Comparison of ENCODE assay signal across 8 cellular contexts in the genomic region with DNA sequence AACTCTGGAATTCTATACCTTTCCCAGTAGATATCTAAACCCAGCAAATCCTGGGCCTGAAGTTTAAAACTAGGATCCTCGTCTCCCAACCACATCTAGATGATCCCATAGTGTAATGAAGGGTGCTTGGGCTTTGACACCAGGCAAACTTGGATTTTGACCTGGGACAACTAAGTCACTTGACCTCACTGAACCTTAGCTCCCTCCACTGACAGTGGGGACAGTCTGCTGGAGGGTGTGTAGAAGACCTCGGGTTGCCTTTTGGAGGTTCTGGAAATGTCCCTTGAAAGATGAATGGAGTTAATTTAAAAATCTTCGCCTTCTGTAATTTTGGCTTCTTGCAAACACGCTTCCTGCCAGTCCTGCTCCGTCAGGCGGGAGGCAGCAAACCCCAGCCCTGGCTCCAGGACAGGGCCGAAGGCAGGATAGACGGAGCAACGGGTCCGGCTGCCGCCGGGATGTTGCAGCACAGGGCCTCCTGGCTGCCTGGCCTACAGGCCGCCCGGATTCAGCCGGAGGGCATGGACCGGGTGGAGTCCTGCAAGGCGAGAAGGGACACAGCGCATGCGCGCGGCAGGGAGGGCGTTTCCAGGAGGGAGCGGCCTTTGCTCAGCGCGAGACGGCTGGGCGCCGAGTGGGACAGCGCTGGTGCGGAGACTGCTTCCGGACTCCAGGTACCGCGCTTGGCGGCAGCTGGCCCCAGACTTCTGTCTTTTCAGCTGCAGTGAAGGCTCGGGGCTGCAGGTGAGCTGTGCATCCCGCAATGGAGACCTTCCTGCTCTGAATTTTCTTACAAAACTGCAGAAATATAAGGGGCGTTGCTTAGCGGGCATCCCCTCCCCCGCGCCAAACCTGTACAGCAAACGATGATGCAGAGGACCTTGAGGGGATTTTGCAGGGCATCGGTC. TPM values are rescaled to one million over a fixed set of nuclear protein-coding genes. Genes with fewer than 3 reads are reported as not detected.
DNase-seq lines count a peak whose midpoint lies in the region; ATAC-seq, FAIRE-seq and TF ChIP-seq lines count a peak whose summit lies in the region.

A gene with protein sequence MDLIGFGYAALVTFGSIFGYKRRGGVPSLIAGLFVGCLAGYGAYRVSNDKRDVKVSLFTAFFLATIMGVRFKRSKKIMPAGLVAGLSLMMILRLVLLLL (plus strand): TSS at position 612 of the 908 bp plus-strand sequence. CDS start 5,990 bp downstream, outside the sequence.

- peak within 1 kb of the TSS; percentile 74 for H3K9ac ChIP-seq in OCI-LY1 (ENCODE audit: low read length)
- H3K9ac ChIP-seq in endothelial cell of umbilical vein (replicated peaks; ENCODE audit: extremely low read depth, insufficient read depth, low read length): peak within 1 kb of the TSS; percentile 50

- no peaks in the 10 kb centered on the region for H3F3A ChIP-seq in OCI-LY1 (ENCODE audit: insufficient read depth, low read length)

- peak; percentile 86 for TF ChIP-seq POLR2A in endothelial cell of umbilical vein (IDR thresholded peaks at IDR 0.05; ENCODE audit: low read depth, low read length)

- H3K9me1 ChIP-seq in endothelial cell of umbilical vein (replicated peaks; ENCODE audit: control insufficient read depth, extremely low read depth, insufficient read depth, low read length): no peaks in the 10 kb centered on the region

- H3K27me3 ChIP-seq in OCI-LY1 (ENCODE audit: insufficient read depth, low read length): no peaks in the 10 kb centered on the region
- no peaks in the 10 kb centered on the region for H3K27me3 ChIP-seq in endothelial cell of umbilical vein (ENCODE audit: control insufficient read depth in 2 of 2, insufficient read depth in 2 of 2, low read length in 2 of 2)

- H3K27ac ChIP-seq in OCI-LY1 (ENCODE audit: low read depth, low read length, poor library complexity, severe bottlenecking): peak within 1 kb of the TSS; percentile 2
- H3K27ac ChIP-seq in endothelial cell of umbilical vein (ENCODE audit: insufficient read depth, low read depth, low read length): no peak within 1 kb of the TSS

- no peaks in the 10 kb centered on the region for H3K9me3 ChIP-seq in OCI-LY1 (ENCODE audit: low read length)
- H3K9me3 ChIP-seq in endothelial cell of umbilical vein (replicated peaks; ENCODE audit: control insufficient read depth, insufficient read depth, low read length): no peaks in the 10 kb centered on the region

- peak within 1 kb of the TSS; percentile 77 for H2AFZ ChIP-seq in OCI-LY1 (ENCODE audit: low read length)
- peak within 1 kb of the TSS; percentile 88 for H2AFZ ChIP-seq in endothelial cell of umbilical vein (ENCODE audit: low read depth, low read length)

- dilution Hi-C loops in endothelial cell of umbilical vein (cut with MboI; ENCODE audit: extremely low pct_ligation_motif_present, low sequenced_read_pairs): loop anchor here (25.0 kb wide), 1 partner anchor 283 kb away; no protein-coding TSS in a partner anchor

- peak within 1 kb of the TSS; percentile 78 for H3K4me3 ChIP-seq in OCI-LY1 (ENCODE audit: low read depth, low read length, poor library complexity, severe bottlenecking)
- H3K4me3 ChIP-seq in endothelial cell of umbilical vein (replicated peaks in 1 of 3; ENCODE audit: insufficient read depth in 1 of 3, low read depth in 1 of 3, low read length in 3 of 3): peak within 1 kb of the TSS; percentile 32 to 61 (median 52)

- H4K20me1 ChIP-seq in OCI-LY1 (ENCODE audit: insufficient read depth, low read length) (no peaks in the 10 kb centered on the region), endothelial cell of umbilical vein (replicated peaks; ENCODE audit: control insufficient read depth, extremely low read depth, insufficient read depth, low read length) (no peaks in the 10 kb centered on the region)

- peak; percentile 95 for FAIRE-seq in endothelial cell of umbilical vein (lab: Jason Lieb, UNC)

- H3K4me2 ChIP-seq in OCI-LY1 (ENCODE audit: low read length) (peak within 1 kb of the TSS; percentile 85), endothelial cell of umbilical vein (ENCODE audit: insufficient read depth, low read length) (peak within 1 kb of the TSS; percentile 83)

- intact Hi-C loops in endothelial cell of umbilical vein (cut with micrococcal nuclease): loop anchor here (5.0 kb wide), 1 partner anchor 398 kb away; no protein-coding TSS in a partner anchor

- POLR2A ChIA-PET in endothelial cell of umbilical vein (lab: Charles Lee): no interaction called here

- CTCF ChIA-PET in endothelial cell of umbilical vein (lab: Charles Lee): interaction anchor here (1.7 kb wide), 1 partner anchor 271 kb away, joined by 4 read pairs; no protein-coding TSS in a partner anchor

- ATAC-seq in GM21526 (IDR thresholded peaks at IDR 0.05; ENCODE audit: low FRiP score, unreplicated experiment): peak; percentile 98

- no TSS peak for BruUV-seq in endothelial cell of umbilical vein (replicated peaks; lab: Mats Ljungman, UMichigan)

- peak; percentile 97 for DNase-seq in D341Med (ENCODE audit: low spot score)
- peak; percentile 94 for DNase-seq in HuH-7 (ENCODE audit: low spot score)
- peak; percentile 96 for DNase-seq in activated CD8-positive, alpha-beta memory T cell treated with anti-CD3 and anti-CD28 coated beads, Interleukin-2, amount 50 U/mL, for 48 hours
- DNase-seq in endothelial cell of umbilical vein (ENCODE audit: low read depth, low spot score): peak; percentile 87
- DNase-seq in midbrain (lab: John Stamatoyannopoulos, UW): peak; percentile 94
- peak; percentile 88 to 89 for DNase-seq in stimulated activated CD8-positive, alpha-beta memory T cell treated with anti-CD3 and anti-CD28 coated beads, Interleukin-15, amount 100 ng/mL, for 48 hours (ENCODE audit: low read depth in 2 of 2)

- H3K79me2 ChIP-seq in OCI-LY1 (ENCODE audit: insufficient read depth, low read length): peaks cover under 1% of the 10 kb centered on the region
- H3K79me2 ChIP-seq in endothelial cell of umbilical vein (ENCODE audit: control insufficient read depth, insufficient read depth, low read length): peaks cover 3% of the 10 kb centered on the region

- H3K36me3 ChIP-seq in OCI-LY1 (ENCODE audit: insufficient read depth, low read length): peaks cover 13% of the 10 kb centered on the region; the same call in 1 of the 2 replicates
- H3K36me3 ChIP-seq in endothelial cell of umbilical vein (ENCODE audit: control insufficient read depth in 2 of 2, extremely low read depth in 1 of 2, insufficient read depth in 2 of 2, low read length in 2 of 2): no peaks in the 10 kb centered on the region

- no peak for TF ChIP-seq CTCF in OCI-LY1 (IDR thresholded peaks at IDR 0.05; ENCODE audit: low read length)
- no peak for TF ChIP-seq CTCF in endothelial cell of umbilical vein (IDR thresholded peaks at IDR 0.05; ENCODE audit: extremely low read depth in 1 of 2, insufficient read depth in 1 of 2, low read depth in 1 of 2, low read length in 2 of 2)

- no peaks in the 10 kb centered on the region for H3K9me2 ChIP-seq in OCI-LY1 (ENCODE audit: low read depth, low read length)

- peaks cover 49% of the 10 kb centered on the region for H3K4me1 ChIP-seq in OCI-LY1 (ENCODE audit: insufficient read depth, low read length, severe bottlenecking)
- H3K4me1 ChIP-seq in endothelial cell of umbilical vein (ENCODE audit: control insufficient read depth, extremely low read depth, insufficient read depth, low read length): peaks cover 8% of the 10 kb centered on the region

TF ChIP-seq in endothelial cell of umbilical vein, 7 proteins besides CTCF, POLR2A, EP300 and RAD21:
- TF ChIP-seq FOS (IDR thresholded peaks at IDR 0.05; ENCODE audit: borderline replicate concordance, insufficient read depth, low read length): no peak
- no peak for TF ChIP-seq JUN (IDR thresholded peaks at IDR 0.05; ENCODE audit: borderline replicate concordance, insufficient read depth, insufficient read length, low read depth)
- peak; percentile 70 for TF ChIP-seq POLR2AphosphoS5 (IDR thresholded peaks at IDR 0.05; ENCODE audit: insufficient read depth, low read depth, low read length)
TF ChIP-seq in endothelial cell of umbilical vein: peak in this region for 1.

RNA-seq across cellular contexts. Expression of the gene that starts here (rescaled TPM):
- 19.5 and 22.5 TPM in 2 replicates for total RNA-seq in endothelial cell of umbilical vein
- 21.3 and 33.7 TPM in 2 replicates for polyA plus RNA-seq in endothelial cell of umbilical vein
- 23.2 and 24.5 TPM in 2 replicates for polyA plus RNA-seq in endothelial cell of umbilical vein (2011; cell fraction: cytosol; rRNA removed)
- 9.4 and 14.3 TPM in 2 replicates for polyA plus RNA-seq in endothelial cell of umbilical vein (2011; cell fraction: nucleus; rRNA removed)
- polyA plus RNA-seq in endothelial cell of umbilical vein (2012): 21.9 and 31.7 TPM in 2 replicates
- polyA minus RNA-seq in endothelial cell of umbilical vein: 5.6 and 6.8 TPM in 2 replicates
- polyA minus RNA-seq in endothelial cell of umbilical vein (2011; cell fraction: cytosol; rRNA and poly(A)+ RNA removed): 10.4 TPM
- 1.5 and 2.2 TPM in 2 replicates for polyA minus RNA-seq in endothelial cell of umbilical vein (2011; cell fraction: nucleus; rRNA and poly(A)+ RNA removed)
